In genomic region chr13:76425930-76426329, GRCh38 we compare ENCODE assay signal across 14 cellular contexts.
DNase-seq lines count a peak whose midpoint lies in the region; FAIRE-seq and TF ChIP-seq lines count a peak whose summit lies in the region.
"Had no signal": no experiment of that assay in that cellular context is flagged by ENCODE, and none has a peak within 500 bp of the region (broad histone marks: within the 10 kb centered on the region; RNA-seq: fewer than 3 reads in every experiment).

No MANE protein-coding gene starts in this region.

- WGBS in esophagus squamous epithelium, 2 donors, result 35 to 63% methylated on average over 2 of the region's 2 CpGs

- POLR2A ChIA-PET in endothelial cell of umbilical vein (lab: Charles Lee), result interaction anchor here (1.6 kb wide), 1 partner anchor 460 kb away, joined by 3 read pairs; no protein-coding TSS in a partner anchor

- TF ChIP-seq POLR2A in endothelial cell of umbilical vein (IDR thresholded peaks at IDR 0.05; ENCODE audit: low read depth, low read length) (no peak), GM12891 (IDR thresholded peaks at IDR 0.05; ENCODE audit: low read depth, low read length) (no peak), esophagus squamous epithelium (IDR thresholded peaks at IDR 0.05) (no peak)

- BruUV-seq in endothelial cell of umbilical vein (replicated peaks; lab: Mats Ljungman, UMichigan), result no TSS peak

- no peak overlapping the region for H3K9ac ChIP-seq in endothelial cell of umbilical vein (replicated peaks; ENCODE audit: extremely low read depth, insufficient read depth, low read length)
- H3K9ac ChIP-seq: BLaER1 had no signal

- H3K4me1 Mint-ChIP-seq in immature natural killer cell (no peaks in the 10 kb centered on the region), type B pancreatic cell (ENCODE audit: unreplicated experiment) (no peaks in the 10 kb centered on the region)
- H3K4me1 Mint-ChIP-seq: activated naive CD4-positive, alpha-beta T cell treated with anti-CD3 and anti-CD28 coated beads, Interleukin-2, amount 50 U/mL, for 24 hours; nephron had no signal

- H3K27ac Mint-ChIP-seq in immature natural killer cell (no peak overlapping the region), type B pancreatic cell (no peak overlapping the region)
- H3K27ac Mint-ChIP-seq: activated naive CD4-positive, alpha-beta T cell treated with anti-CD3 and anti-CD28 coated beads, Interleukin-2, amount 50 U/mL, for 24 hours; effector memory CD8-positive, alpha-beta T cell; nephron had no signal

- H3K27ac ChIP-seq in endothelial cell of umbilical vein (ENCODE audit: insufficient read depth, low read depth, low read length) (peak overlapping the region; percentile 40), esophagus squamous epithelium (peak overlapping the region in 1 of 4 donors; percentile 55)
- H3K27ac ChIP-seq: BLaER1 had no signal

- intact Hi-C loops in endothelial cell of umbilical vein (cut with micrococcal nuclease) (no loop called here), esophagus squamous epithelium (cut with DNase I) (no loop called here)

- H3K4me3 ChIP-seq in endothelial cell of umbilical vein (replicated peaks in 1 of 3; ENCODE audit: insufficient read depth in 1 of 3, low read depth in 1 of 3, low read length in 3 of 3) (no peak overlapping the region), esophagus squamous epithelium (no peak overlapping the region)
- H3K4me3 ChIP-seq: BLaER1 had no signal

- TF ChIP-seq CTCF in endothelial cell of umbilical vein (IDR thresholded peaks at IDR 0.05; ENCODE audit: extremely low read depth in 1 of 2, insufficient read depth in 1 of 2, low read depth in 1 of 2, low read length in 2 of 2) (no peak), esophagus squamous epithelium (IDR thresholded peaks at IDR 0.05) (no peak), type B pancreatic cell (conservative IDR thresholded peaks at IDR 0.05) (no peak)

- no peaks in the 10 kb centered on the region for H3K27me3 ChIP-seq in endothelial cell of umbilical vein (ENCODE audit: control insufficient read depth in 2 of 2, insufficient read depth in 2 of 2, low read length in 2 of 2)
- H3K27me3 ChIP-seq in esophagus squamous epithelium, result no peaks in the 10 kb centered on the region
- H3K27me3 ChIP-seq: BLaER1 had no signal

- CTCF ChIA-PET in endothelial cell of umbilical vein (lab: Charles Lee), result interaction anchor here (1.2 kb wide), 1 partner anchor 8 kb away, joined by 5 read pairs; no protein-coding TSS in a partner anchor

- H4K20me1 ChIP-seq in endothelial cell of umbilical vein (replicated peaks; ENCODE audit: control insufficient read depth, extremely low read depth, insufficient read depth, low read length), result no peaks in the 10 kb centered on the region
- H4K20me1 ChIP-seq: BLaER1 had no signal

- no peaks in the 10 kb centered on the region for H3K9me1 ChIP-seq in endothelial cell of umbilical vein (replicated peaks; ENCODE audit: control insufficient read depth, extremely low read depth, insufficient read depth, low read length)

- no peaks in the 10 kb centered on the region for H3K36me3 ChIP-seq in endothelial cell of umbilical vein (ENCODE audit: control insufficient read depth in 2 of 2, extremely low read depth in 1 of 2, insufficient read depth in 2 of 2, low read length in 2 of 2)
- no peaks in the 10 kb centered on the region for H3K36me3 ChIP-seq in esophagus squamous epithelium
- H3K36me3 ChIP-seq: BLaER1 had no signal

- no peak overlapping the region for H2AFZ ChIP-seq in endothelial cell of umbilical vein (ENCODE audit: low read depth, low read length)

- H3K4me2 ChIP-seq in endothelial cell of umbilical vein (ENCODE audit: insufficient read depth, low read length), result no peak overlapping the region
- H3K4me2 ChIP-seq: BLaER1 had no signal

- H3K36me3 Mint-ChIP-seq in immature natural killer cell (peaks cover 0 to 5% (median 0%) of the 10 kb centered on the region in 3 donors), type B pancreatic cell (no peaks in the 10 kb centered on the region)
- H3K36me3 Mint-ChIP-seq: activated naive CD4-positive, alpha-beta T cell treated with anti-CD3 and anti-CD28 coated beads, Interleukin-2, amount 50 U/mL, for 24 hours had no signal

- DNase-seq in AG20443 (ENCODE audit: low spot score), result peak; percentile 38
- peak; percentile 33 for DNase-seq in NCI-H446 treated with DMSO at 0.1 percent for 48 hours (lab: John Stamatoyannopoulos, UW)
- peak; percentile 78 for DNase-seq in endothelial cell of umbilical vein (ENCODE audit: low read depth, low spot score)
- DNase-seq in myocyte (ENCODE audit: low read depth), result peak; percentile 79
- DNase-seq in immature natural killer cell, result no peak
- DNase-seq in GM12891 (ENCODE audit: insufficient read length, low spot score), result no peak
- DNase-seq in esophagus squamous epithelium (lab: John Stamatoyannopoulos, UW), result no peak
- no peak for DNase-seq in type B pancreatic cell (ENCODE audit: extremely low spot score, unreplicated experiment)
- DNase-seq: effector memory CD8-positive, alpha-beta T cell; stimulated activated CD4-positive, alpha-beta T cell treated with anti-CD3 and anti-CD28 coated beads, Interleukin-15, amount 100 ng/mL, for 24 hours had no signal

- peak; percentile 62 for FAIRE-seq in endothelial cell of umbilical vein (lab: Jason Lieb, UNC)
- no peak for FAIRE-seq in GM12891 (lab: Jason Lieb, UNC)
- FAIRE-seq: H1 had no signal

- dilution Hi-C loops in endothelial cell of umbilical vein (cut with MboI; ENCODE audit: extremely low pct_ligation_motif_present, low sequenced_read_pairs), result no loop called here

- H3K4me1 ChIP-seq in endothelial cell of umbilical vein (ENCODE audit: control insufficient read depth, extremely low read depth, insufficient read depth, low read length) (peaks cover 15% of the 10 kb centered on the region), esophagus squamous epithelium (no peaks in the 10 kb centered on the region)
- H3K4me1 ChIP-seq: BLaER1 had no signal

- no peaks in the 10 kb centered on the region for H3K9me3 ChIP-seq in endothelial cell of umbilical vein (replicated peaks; ENCODE audit: control insufficient read depth, insufficient read depth, low read length)
- no peaks in the 10 kb centered on the region for H3K9me3 ChIP-seq in esophagus squamous epithelium
- H3K9me3 ChIP-seq: BLaER1 had no signal

- H3K79me2 ChIP-seq in endothelial cell of umbilical vein (ENCODE audit: control insufficient read depth, insufficient read depth, low read length), result no peaks in the 10 kb centered on the region

- H3K4me3 Mint-ChIP-seq in immature natural killer cell (no peak overlapping the region), type B pancreatic cell (no peak overlapping the region)
- H3K4me3 Mint-ChIP-seq: activated naive CD4-positive, alpha-beta T cell treated with anti-CD3 and anti-CD28 coated beads, Interleukin-2, amount 50 U/mL, for 24 hours; effector memory CD8-positive, alpha-beta T cell; nephron had no signal

- H3K27me3 Mint-ChIP-seq in immature natural killer cell (ENCODE audit: low read depth in 3 of 3) (peaks cover 0 to 2% (median 1%) of the 10 kb centered on the region in 3 donors), type B pancreatic cell (no peaks in the 10 kb centered on the region)
- H3K27me3 Mint-ChIP-seq: effector memory CD8-positive, alpha-beta T cell had no signal

- H3K9me3 Mint-ChIP-seq in immature natural killer cell (peaks cover 0 to 7% (median 3%) of the 10 kb centered on the region in 6 donors), type B pancreatic cell (no peaks in the 10 kb centered on the region)
- H3K9me3 Mint-ChIP-seq: activated naive CD4-positive, alpha-beta T cell treated with anti-CD3 and anti-CD28 coated beads, Interleukin-2, amount 50 U/mL, for 24 hours; effector memory CD8-positive, alpha-beta T cell; nephron had no signal

TF ChIP-seq in endothelial cell of umbilical vein, 7 proteins besides CTCF, POLR2A, EP300 and RAD21:
- TF ChIP-seq GATA2 (IDR thresholded peaks at IDR 0.05; ENCODE audit: insufficient read depth, insufficient read length, low read depth, low read length) (no peak), EZH2 (IDR thresholded peaks at IDR 0.05; ENCODE audit: borderline replicate concordance, low read depth, low read length, severe bottlenecking) (no peak), JUN (IDR thresholded peaks at IDR 0.05; ENCODE audit: borderline replicate concordance, insufficient read depth, insufficient read length, low read depth) (peak; percentile 3), FOS (IDR thresholded peaks at IDR 0.05; ENCODE audit: borderline replicate concordance, insufficient read depth, low read length) (peak; percentile 28)

TF ChIP-seq in GM12891, 5 proteins besides CTCF, POLR2A, EP300 and RAD21:
- no peak for TF ChIP-seq POLR2AphosphoS5 (IDR thresholded peaks at IDR 0.05; ENCODE audit: low read depth, low read length)
- no peak for TF ChIP-seq PAX5 (IDR thresholded peaks at IDR 0.05; ENCODE audit: insufficient read depth, low read length, severe bottlenecking)
- TF ChIP-seq SPI1 (IDR thresholded peaks at IDR 0.05; ENCODE audit: low read depth, low read length), result no peak
- no peak for TF ChIP-seq TAF1 (IDR thresholded peaks at IDR 0.05; ENCODE audit: low read depth, low read length)
- TF ChIP-seq POU2F2 (IDR thresholded peaks at IDR 0.05; ENCODE audit: low read depth, low read length), result no peak

Comparison
In these comparisons a context has a peak if more than half of its experiments do, and no peak if none do; other contexts are left out.
1. DNase-seq: peak in AG20443 (single experiment), NCI-H446 treated with DMSO at 0.1 percent for 48 hours (single experiment), endothelial cell of umbilical vein (single experiment) and myocyte (single experiment); none in immature natural killer cell (0 of 3), GM12891 (single experiment), esophagus squamous epithelium (single experiment) and type B pancreatic cell (single experiment).